8 cellular contexts compared by ENCODE assay signal in genomic region chr18:10908760-10909159, GRCh38.
"Had no signal": no experiment of that assay in that cellular context is flagged by ENCODE, and none has a peak within 500 bp of the region (broad histone marks: within the 10 kb centered on the region; RNA-seq: fewer than 3 reads in every experiment).

No MANE protein-coding gene starts in this region.

- FAIRE-seq: H1, H54, HTR-8/SVneo, K562 had no signal

- H3K27ac Mint-ChIP-seq: GM23338, H9 had no signal

- DNase-seq: H9, HCEC 1CT, KG1 had no signal

- H3K4me3 ChIP-seq: GM23338, K562 had no signal

- H3K4me1 Mint-ChIP-seq: GM23338 had no signal

- ATAC-seq: GM23338, K562 had no signal

- H3K9me3 Mint-ChIP-seq: GM23338, H9 had no signal

- H3K4me3 Mint-ChIP-seq: GM23338, H9 had no signal
